Comparison of ENCODE assay signal across 1 cellular context in the genomic region with DNA sequence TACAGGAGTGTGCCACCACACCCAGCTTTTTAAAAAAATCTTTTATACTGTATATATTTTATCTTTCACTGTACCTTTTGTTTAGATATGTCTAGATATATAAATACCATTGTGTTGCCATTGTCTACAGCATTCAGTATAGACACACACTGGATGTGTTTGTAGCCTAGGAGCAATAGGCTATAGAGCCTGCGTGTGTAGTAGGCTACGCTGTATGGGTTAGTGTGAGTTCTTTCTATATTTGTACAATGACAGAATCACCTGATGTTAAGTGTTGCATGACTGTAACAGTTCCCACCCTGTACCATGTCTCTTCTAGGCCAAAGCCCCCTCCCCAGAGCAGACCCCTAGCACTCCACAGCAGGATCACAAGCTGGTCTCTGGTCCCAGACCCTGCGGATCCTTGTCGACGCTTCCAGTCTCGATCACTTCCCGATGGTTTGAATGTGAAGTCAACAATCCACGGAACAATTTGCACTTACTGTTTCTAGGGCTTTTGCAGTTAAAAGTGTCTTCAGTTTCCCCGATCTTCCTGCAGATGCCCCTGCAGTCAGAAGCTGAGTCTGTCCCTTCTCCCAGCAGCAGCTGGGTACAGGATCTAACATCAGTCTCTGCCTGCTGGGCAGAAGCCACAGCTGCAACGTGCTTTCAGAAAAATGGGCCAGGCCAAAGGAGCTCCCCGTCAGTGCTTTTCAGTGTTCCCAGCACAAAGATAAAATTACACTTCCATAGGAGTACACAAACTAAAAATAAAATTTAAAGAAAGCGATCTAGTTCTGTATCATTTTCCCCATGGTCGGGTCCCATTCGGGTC.
TF ChIP-seq lines count a peak whose summit lies in the region.

No MANE protein-coding gene starts in this region.

TF ChIP-seq in IMR-90, 13 proteins besides CTCF, POLR2A, EP300 and RAD21:
- TF ChIP-seq CHD1 (IDR thresholded peaks at IDR 0.05; ENCODE audit: low read depth, low read length) (no peak), MAFK (IDR thresholded peaks at IDR 0.05; ENCODE audit: low read depth, low read length) (no peak), RFX5 (IDR thresholded peaks at IDR 0.05; ENCODE audit: low read depth, low read length) (no peak), MAZ (IDR thresholded peaks at IDR 0.05; ENCODE audit: borderline replicate concordance, low read depth, low read length) (no peak), NFE2L2 (IDR thresholded peaks at IDR 0.05; ENCODE audit: low read depth, low read length) (no peak), SMC3 (IDR thresholded peaks at IDR 0.05; ENCODE audit: low read depth, low read length) (no peak), MXI1 (IDR thresholded peaks at IDR 0.05; ENCODE audit: borderline replicate concordance, low read depth, low read length) (no peak), RCOR1 (IDR thresholded peaks at IDR 0.05; ENCODE audit: insufficient replicate concordance, low read length) (no peak), CEBPB (IDR thresholded peaks at IDR 0.05; ENCODE audit: low read depth, low read length) (no peak), BHLHE40 (IDR thresholded peaks at IDR 0.05; ENCODE audit: low read depth, low read length) (no peak), FOS (IDR thresholded peaks at IDR 0.05; ENCODE audit: low read depth, low read length) (no peak)
- TF ChIP-seq, protein P1, sequence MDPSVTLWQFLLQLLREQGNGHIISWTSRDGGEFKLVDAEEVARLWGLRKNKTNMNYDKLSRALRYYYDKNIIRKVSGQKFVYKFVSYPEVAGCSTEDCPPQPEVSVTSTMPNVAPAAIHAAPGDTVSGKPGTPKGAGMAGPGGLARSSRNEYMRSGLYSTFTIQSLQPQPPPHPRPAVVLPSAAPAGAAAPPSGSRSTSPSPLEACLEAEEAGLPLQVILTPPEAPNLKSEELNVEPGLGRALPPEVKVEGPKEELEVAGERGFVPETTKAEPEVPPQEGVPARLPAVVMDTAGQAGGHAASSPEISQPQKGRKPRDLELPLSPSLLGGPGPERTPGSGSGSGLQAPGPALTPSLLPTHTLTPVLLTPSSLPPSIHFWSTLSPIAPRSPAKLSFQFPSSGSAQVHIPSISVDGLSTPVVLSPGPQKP (IDR thresholded peaks at IDR 0.05; ENCODE audit: borderline replicate concordance, low read depth, low read length): no peak
- TF ChIP-seq, protein P2, sequence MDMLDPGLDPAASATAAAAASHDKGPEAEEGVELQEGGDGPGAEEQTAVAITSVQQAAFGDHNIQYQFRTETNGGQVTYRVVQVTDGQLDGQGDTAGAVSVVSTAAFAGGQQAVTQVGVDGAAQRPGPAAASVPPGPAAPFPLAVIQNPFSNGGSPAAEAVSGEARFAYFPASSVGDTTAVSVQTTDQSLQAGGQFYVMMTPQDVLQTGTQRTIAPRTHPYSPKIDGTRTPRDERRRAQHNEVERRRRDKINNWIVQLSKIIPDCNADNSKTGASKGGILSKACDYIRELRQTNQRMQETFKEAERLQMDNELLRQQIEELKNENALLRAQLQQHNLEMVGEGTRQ (IDR thresholded peaks at IDR 0.05; ENCODE audit: low read depth, low read length): no peak
